Comparison of ENCODE assay signal across 20 cellular contexts in the genomic region with DNA sequence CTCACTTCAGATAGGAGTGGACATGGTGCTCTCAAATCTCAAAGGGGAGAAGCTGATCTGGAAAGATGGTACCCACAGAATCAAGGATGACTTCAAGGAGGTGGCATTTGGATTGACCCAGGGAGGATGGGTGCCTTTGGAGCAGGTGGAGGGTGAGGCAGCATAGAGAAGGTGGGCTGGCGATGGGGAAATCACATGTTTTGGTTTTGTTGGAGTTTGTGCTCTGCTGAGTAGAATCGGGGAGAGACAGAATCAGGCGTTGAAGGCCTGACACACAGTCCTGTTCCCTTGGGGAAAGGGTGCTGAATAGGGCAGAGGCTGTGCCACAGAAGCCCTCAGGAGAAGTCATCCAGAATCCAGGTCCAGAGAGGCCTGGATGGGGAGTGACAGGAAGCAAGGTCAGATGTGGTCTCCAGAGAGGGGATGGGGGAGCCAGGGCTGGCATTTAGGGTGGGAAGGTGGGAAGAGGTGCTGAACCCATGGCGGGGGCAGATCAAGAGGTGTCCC.
A peak's percentile ranks its signal among the peaks of the same experiment; 100 is the strongest.
DNase-seq lines count a peak whose midpoint lies in the region; ATAC-seq and TF ChIP-seq lines count a peak whose summit lies in the region.
"Had no signal": no experiment of that assay in that cellular context is flagged by ENCODE, and none has a peak within 500 bp of the region (broad histone marks: within the 10 kb centered on the region; RNA-seq: fewer than 3 reads in every experiment).

No MANE protein-coding gene starts in this region.

- H3K4me3 Mint-ChIP-seq in type B pancreatic cell, result no peak overlapping the region
- H3K4me3 Mint-ChIP-seq in stimulated activated naive CD8-positive, alpha-beta T cell treated with anti-CD3 and anti-CD28 coated beads, Interleukin-15, amount 100 ng/mL, for 72 hours, result no peak overlapping the region
- H3K4me3 Mint-ChIP-seq: B cell; CD8-positive, alpha-beta memory T cell had no signal

- no peaks in the 10 kb centered on the region for H3K27me3 ChIP-seq in lung (ENCODE audit: control insufficient read depth, insufficient read depth)
- H3K27me3 ChIP-seq: BLaER1 treated with 17β-estradiol and CSF1 and Interleukin-3, amounts not matched to agents 10 nM and 100 nM had no signal

- no peaks in the 10 kb centered on the region for H3K9me3 Mint-ChIP-seq in type B pancreatic cell
- peaks cover 0 to 13% of the 10 kb centered on the region in 2 donors for H3K9me3 Mint-ChIP-seq in stimulated activated naive CD8-positive, alpha-beta T cell treated with anti-CD3 and anti-CD28 coated beads, Interleukin-15, amount 100 ng/mL, for 72 hours

- no peak for TF ChIP-seq CTCF in lung (IDR thresholded peaks at IDR 0.05; ENCODE audit: control extremely low read depth, extremely low read depth)
- no peak for TF ChIP-seq CTCF in type B pancreatic cell (conservative IDR thresholded peaks at IDR 0.05)

- H3K27ac ChIP-seq in lung (ENCODE audit: low read depth in 1 of 2, low read length in 1 of 2), result no peak overlapping the region
- H3K27ac ChIP-seq: BLaER1 treated with 17β-estradiol and CSF1 and Interleukin-3, amounts not matched to agents 10 nM and 100 nM had no signal

- H3K4me3 ChIP-seq in lung, result no peak overlapping the region
- H3K4me3 ChIP-seq: BLaER1 treated with 17β-estradiol and CSF1 and Interleukin-3, amounts not matched to agents 10 nM and 100 nM; GM12878 had no signal

- H3K4me1 ChIP-seq in lung (ENCODE audit: control insufficient read depth in 2 of 2, insufficient read depth in 2 of 2, low read length in 2 of 2), result no peaks in the 10 kb centered on the region

- H3K36me3 Mint-ChIP-seq in type B pancreatic cell, result no peaks in the 10 kb centered on the region
- H3K36me3 Mint-ChIP-seq: CD8-positive, alpha-beta memory T cell had no signal

- WGBS in lung, 2 donors, result 90 to 94% methylated on average over 4 of the region's 4 CpGs

- ATAC-seq in left ventricle myocardium superior, result no peak
- ATAC-seq in lung (ENCODE audit: insufficient read depth, low FRiP score), result no peak
- no peak for ATAC-seq in HG02970 (IDR thresholded peaks at IDR 0.05; ENCODE audit: low FRiP score, unreplicated experiment)
- no peak for ATAC-seq in stimulated activated naive CD8-positive, alpha-beta T cell treated with anti-CD3 and anti-CD28 coated beads, Interleukin-15, amount 100 ng/mL, for 72 hours
- ATAC-seq: GM12878 had no signal

- DNase-seq in cardiac septum (ENCODE audit: low spot score) (peak; percentile 36), left ventricle myocardium superior (no peak), ecto neural progenitor cell (ENCODE audit: low spot score) (peak; percentile 14), lung (ENCODE audit: low spot score) (peak; percentile 24), type B pancreatic cell (ENCODE audit: extremely low spot score, unreplicated experiment) (peak; percentile 31), posterior vena cava (ENCODE audit: low spot score) (no peak)
- DNase-seq in stimulated activated naive CD8-positive, alpha-beta T cell treated with anti-CD3 and anti-CD28 coated beads, Interleukin-15, amount 100 ng/mL, for 72 hours, result no peak
- DNase-seq: 8988T; CD8-positive, alpha-beta memory T cell; COR-L47; DMS 273 treated with DMSO at 0.1 percent for 48 hours; DMS53; DND-41; EL; GOT3; H7 had no signal

- H3K36me3 ChIP-seq in lung (ENCODE audit: control insufficient read depth in 2 of 2, insufficient read depth in 2 of 2, low read length in 2 of 2), result no peaks in the 10 kb centered on the region
- H3K36me3 ChIP-seq: BLaER1 treated with 17β-estradiol and CSF1 and Interleukin-3, amounts not matched to agents 10 nM and 100 nM had no signal

- H3K9me3 ChIP-seq in lung (ENCODE audit: control insufficient read depth in 2 of 2, insufficient read depth in 1 of 2, low read length in 1 of 2), result peaks cover 0 to 6% of the 10 kb centered on the region in 2 donors
- H3K9me3 ChIP-seq: BLaER1 treated with 17β-estradiol and CSF1 and Interleukin-3, amounts not matched to agents 10 nM and 100 nM had no signal

- peaks cover under 1% of the 10 kb centered on the region for H3K27me3 Mint-ChIP-seq in type B pancreatic cell
- peaks cover 16% of the 10 kb centered on the region for H3K27me3 Mint-ChIP-seq in stimulated activated naive CD8-positive, alpha-beta T cell treated with anti-CD3 and anti-CD28 coated beads, Interleukin-15, amount 100 ng/mL, for 72 hours
- H3K27me3 Mint-ChIP-seq: B cell had no signal

- intact Hi-C loops in cardiac septum (cut with DNase I) (no loop called here), left ventricle myocardium superior (cut with micrococcal nuclease) (no loop called here), posterior vena cava (cut with DNase I) (no loop called here)

- H3K27ac Mint-ChIP-seq in type B pancreatic cell, result no peak overlapping the region
- H3K27ac Mint-ChIP-seq in stimulated activated naive CD8-positive, alpha-beta T cell treated with anti-CD3 and anti-CD28 coated beads, Interleukin-15, amount 100 ng/mL, for 72 hours, result no peak overlapping the region
- H3K27ac Mint-ChIP-seq: B cell; CD8-positive, alpha-beta memory T cell had no signal

- no peaks in the 10 kb centered on the region for H3K4me1 Mint-ChIP-seq in type B pancreatic cell (ENCODE audit: unreplicated experiment)
- H3K4me1 Mint-ChIP-seq in stimulated activated naive CD8-positive, alpha-beta T cell treated with anti-CD3 and anti-CD28 coated beads, Interleukin-15, amount 100 ng/mL, for 72 hours, result no peaks in the 10 kb centered on the region
- H3K4me1 Mint-ChIP-seq: B cell; CD8-positive, alpha-beta memory T cell had no signal

Comparison
In these comparisons a context has a peak if more than half of its experiments do, and no peak if none do; other contexts are left out.
1. DNase-seq: peak in cardiac septum (single experiment), ecto neural progenitor cell (single experiment), lung (single experiment) and type B pancreatic cell (single experiment); none in left ventricle myocardium superior (single experiment), posterior vena cava (single experiment) and stimulated activated naive CD8-positive, alpha-beta T cell treated with anti-CD3 and anti-CD28 coated beads, Interleukin-15, amount 100 ng/mL, for 72 hours (0 of 2).